Comparison of ENCODE assay signal across 15 cellular contexts in genomic region chr19:18338471-18339001, GRCh38. TPM values are rescaled to one million over a fixed set of nuclear protein-coding genes. Genes with fewer than 3 reads are reported as not detected.
DNase-seq lines count a peak whose midpoint lies in the region; ATAC-seq lines count a peak whose summit lies in the region.
"Had no signal": no experiment of that assay in that cellular context is flagged by ENCODE, and none has a peak within 500 bp of the region (broad histone marks: within the 10 kb centered on the region; RNA-seq: fewer than 3 reads in every experiment).

No MANE protein-coding gene starts in this region.

- H3K23ac ChIP-seq in mesendoderm (ENCODE audit: low read length): no peak overlapping the region

- peaks cover 6 to 24% (median 24%) of the 10 kb centered on the region in 3 donors for H3K4me1 Mint-ChIP-seq in CD8-positive, alpha-beta memory T cell
- peaks cover 21% of the 10 kb centered on the region for H3K4me1 Mint-ChIP-seq in activated CD8-positive, alpha-beta T cell treated with anti-CD3 and anti-CD28 coated beads, Interleukin-2, amount 10 ng/mL, durations not matched to agents 7 days and 5 days (ENCODE audit: low read depth)
- peaks cover 8 to 24% (median 20%) of the 10 kb centered on the region in 4 donors for H3K4me1 Mint-ChIP-seq in naive thymus-derived CD8-positive, alpha-beta T cell

- H3K27me3 ChIP-seq in CD8-positive, alpha-beta memory T cell (ENCODE audit: insufficient read depth, low read length, poor library complexity, severe bottlenecking): no peaks in the 10 kb centered on the region
- no peaks in the 10 kb centered on the region for H3K27me3 ChIP-seq in mesendoderm (ENCODE audit: insufficient read depth, low read length, poor library complexity)
- H3K27me3 ChIP-seq: transverse colon had no signal

- H2BK5ac ChIP-seq in mesendoderm (ENCODE audit: low read length): no peak overlapping the region

- CTCF ChIA-PET in CD8-positive, alpha-beta memory T cell (lab: Charles Lee): interaction anchor here (3.1 to 18.4 kb wide), 2 partner anchors 10 to 63 kb away, joined by 13 to 436 read pairs; partner anchors contain the start of genes IQCN and JUND
- CTCF ChIA-PET in activated CD8-positive, alpha-beta T cell treated with anti-CD3 and anti-CD28 coated beads, Interleukin-2, amount 10 ng/mL, durations not matched to agents 7 days and 5 days (lab: Charles Lee): interaction anchor here (0.9 to 5.3 kb wide), 8 partner anchors 9 to 146 kb away, joined by 3 to 63 read pairs (median 4); partner anchors contain the start of genes IQCN, JUND and MPV17L2

- no peak overlapping the region for H3K27ac ChIP-seq in CD8-positive, alpha-beta memory T cell (ENCODE audit: low read depth, low read length)
- no peak overlapping the region for H3K27ac ChIP-seq in mesendoderm (ENCODE audit: low read depth, low read length)
- H3K27ac ChIP-seq: transverse colon had no signal

- POLR2A ChIA-PET in CD8-positive, alpha-beta memory T cell (lab: Charles Lee): no interaction called here
- POLR2A ChIA-PET in activated CD8-positive, alpha-beta T cell treated with anti-CD3 and anti-CD28 coated beads, Interleukin-2, amount 10 ng/mL, durations not matched to agents 7 days and 5 days (lab: Charles Lee): interaction anchor here (0.9 to 1.6 kb wide), 2 partner anchors 57 to 61 kb away, joined by 3 to 5 read pairs; partner anchors contain the start of gene JUND
- POLR2A ChIA-PET in naive thymus-derived CD8-positive, alpha-beta T cell (lab: Charles Lee): interaction anchor here (0.6 to 8.0 kb wide), 3 partner anchors 8 to 118 kb away, joined by 3 to 60 read pairs (median 3); partner anchors contain the start of gene JUND

- no peak overlapping the region for H2BK120ac ChIP-seq in mesendoderm (ENCODE audit: low read depth, low read length)

- no CpG with 5 or more reads among the region's 11 CpGs for WGBS in mesendoderm (ENCODE audit: extremely low coverage, insufficient coverage, low lambda C conversion rate)

- no peak overlapping the region for H2BK15ac ChIP-seq in mesendoderm (replicated peaks; ENCODE audit: low read depth)

- H3K36me3 ChIP-seq in CD8-positive, alpha-beta memory T cell (ENCODE audit: insufficient read depth, low read length): peaks cover 4% of the 10 kb centered on the region
- H3K36me3 ChIP-seq in mesendoderm (ENCODE audit: control insufficient read depth, insufficient read depth, low read length): no peaks in the 10 kb centered on the region
- H3K36me3 ChIP-seq: HAP-1, transverse colon had no signal

- no peak overlapping the region for H2AK5ac ChIP-seq in mesendoderm (ENCODE audit: low read length)

- H3K4me1 ChIP-seq in CD8-positive, alpha-beta memory T cell (ENCODE audit: insufficient read depth, low read length): peaks cover 18% of the 10 kb centered on the region
- H3K4me1 ChIP-seq in mesendoderm (ENCODE audit: control insufficient read depth, low read depth, low read length): peaks cover 7% of the 10 kb centered on the region

- H3K56ac ChIP-seq in mesendoderm (ENCODE audit: low read length): no peak overlapping the region

- H3K27me3 Mint-ChIP-seq in CD8-positive, alpha-beta memory T cell: peaks cover 0 to 2% of the 10 kb centered on the region in 2 donors
- peaks cover 4% of the 10 kb centered on the region for H3K27me3 Mint-ChIP-seq in activated CD8-positive, alpha-beta T cell treated with anti-CD3 and anti-CD28 coated beads, Interleukin-2, amount 10 ng/mL, durations not matched to agents 7 days and 5 days (ENCODE audit: low read depth)
- peaks cover 0 to 2% (median 0%) of the 10 kb centered on the region in 5 donors for H3K27me3 Mint-ChIP-seq in naive thymus-derived CD8-positive, alpha-beta T cell
- H3K27me3 Mint-ChIP-seq: activated CD4-positive, alpha-beta T cell treated with anti-CD3 and anti-CD28 coated beads for 36 hours had no signal

- no peaks in the 10 kb centered on the region for H3K79me2 ChIP-seq in mesendoderm (ENCODE audit: control insufficient read depth, insufficient read depth, low read length)

- H3K4ac ChIP-seq in mesendoderm (ENCODE audit: low read depth, low read length): no peak overlapping the region

- H3K9me3 Mint-ChIP-seq in CD8-positive, alpha-beta memory T cell: no peaks in the 10 kb centered on the region
- H3K9me3 Mint-ChIP-seq in activated CD8-positive, alpha-beta T cell treated with anti-CD3 and anti-CD28 coated beads, Interleukin-2, amount 10 ng/mL, durations not matched to agents 7 days and 5 days (ENCODE audit: insufficient read depth): no peaks in the 10 kb centered on the region
- H3K9me3 Mint-ChIP-seq in naive thymus-derived CD8-positive, alpha-beta T cell: no peaks in the 10 kb centered on the region
- H3K9me3 Mint-ChIP-seq: CD8-positive, alpha-beta T cell; stimulated activated effector memory CD8-positive, alpha-beta T cell treated with anti-CD3 and anti-CD28 coated beads, Interleukin-12 subunit alpha, Interleukin-12 subunit beta, amount 100 ng/mL, for 72 hours had no signal

- H3K36me3 Mint-ChIP-seq in CD8-positive, alpha-beta memory T cell: peaks cover 0 to 17% (median 0%) of the 10 kb centered on the region in 3 donors
- H3K36me3 Mint-ChIP-seq in activated CD8-positive, alpha-beta T cell treated with anti-CD3 and anti-CD28 coated beads, Interleukin-2, amount 10 ng/mL, durations not matched to agents 7 days and 5 days (ENCODE audit: low read depth): peaks cover 10% of the 10 kb centered on the region
- H3K36me3 Mint-ChIP-seq in naive thymus-derived CD8-positive, alpha-beta T cell: peaks cover 0 to 10% (median 0%) of the 10 kb centered on the region in 3 donors

- ATAC-seq in activated CD8-positive, alpha-beta T cell treated with anti-CD3 and anti-CD28 coated beads, Interleukin-2, amount 10 ng/mL, durations not matched to agents 7 days and 5 days: no peak
- no peak for ATAC-seq in naive thymus-derived CD8-positive, alpha-beta T cell
- ATAC-seq: activated CD4-positive, alpha-beta T cell treated with anti-CD3 and anti-CD28 coated beads for 36 hours; CD8-positive, alpha-beta T cell; GM12878; stimulated activated effector memory CD8-positive, alpha-beta T cell treated with anti-CD3 and anti-CD28 coated beads, Interleukin-12 subunit alpha, Interleukin-12 subunit beta, amount 100 ng/mL, for 72 hours had no signal

- peaks cover 2% of the 10 kb centered on the region for H3K79me1 ChIP-seq in mesendoderm (ENCODE audit: low read length)

- no peak overlapping the region for H3K9ac ChIP-seq in mesendoderm (ENCODE audit: low read length)

- peak overlapping the region in 1 of 8 donors; percentile 48 for H3K27ac Mint-ChIP-seq in CD8-positive, alpha-beta memory T cell
- no peak overlapping the region for H3K27ac Mint-ChIP-seq in activated CD8-positive, alpha-beta T cell treated with anti-CD3 and anti-CD28 coated beads, Interleukin-2, amount 10 ng/mL, durations not matched to agents 7 days and 5 days
- H3K27ac Mint-ChIP-seq in naive thymus-derived CD8-positive, alpha-beta T cell: peak overlapping the region in 3 of 10 donors; percentile 32 to 69 (median 50)
- H3K27ac Mint-ChIP-seq: activated CD4-positive, alpha-beta T cell treated with anti-CD3 and anti-CD28 coated beads for 36 hours; stimulated activated effector memory CD8-positive, alpha-beta T cell treated with anti-CD3 and anti-CD28 coated beads, Interleukin-12 subunit alpha, Interleukin-12 subunit beta, amount 100 ng/mL, for 72 hours had no signal

- H4K8ac ChIP-seq in mesendoderm (ENCODE audit: low read depth, low read length): no peak overlapping the region

- DNase-seq in CD8-positive, alpha-beta memory T cell: no peak
- no peak for DNase-seq in activated CD8-positive, alpha-beta T cell treated with anti-CD3 and anti-CD28 coated beads, Interleukin-2, amount 10 ng/mL, durations not matched to agents 7 days and 5 days
- no peak for DNase-seq in naive thymus-derived CD8-positive, alpha-beta T cell
- no peak for DNase-seq in mesendoderm
- no peak for DNase-seq in C1 segment of cervical spinal cord (lab: John Stamatoyannopoulos, UW)
- DNase-seq: activated CD4-positive, alpha-beta T cell treated with anti-CD3 and anti-CD28 coated beads for 36 hours; CD8-positive, alpha-beta T cell; hypothalamus; NCI-H748 treated with DMSO at 0.1 percent for 48 hours; transverse colon had no signal

- H3K18ac ChIP-seq in mesendoderm (ENCODE audit: low read length): no peak overlapping the region

- no peak overlapping the region for H3K4me3 ChIP-seq in CD8-positive, alpha-beta memory T cell (ENCODE audit: low read length)
- H3K4me3 ChIP-seq in mesendoderm (ENCODE audit: low read length): no peak overlapping the region
- H3K4me3 ChIP-seq: GM12878, HAP-1, transverse colon had no signal

- peak overlapping the region; percentile 18 to 94 (median 62) for H3K4me3 Mint-ChIP-seq in CD8-positive, alpha-beta memory T cell
- H3K4me3 Mint-ChIP-seq in activated CD8-positive, alpha-beta T cell treated with anti-CD3 and anti-CD28 coated beads, Interleukin-2, amount 10 ng/mL, durations not matched to agents 7 days and 5 days: peak overlapping the region; percentile 45
- peak overlapping the region in 8 of 10 donors; percentile 2 to 79 (median 40) for H3K4me3 Mint-ChIP-seq in naive thymus-derived CD8-positive, alpha-beta T cell
- H3K4me3 Mint-ChIP-seq: activated CD4-positive, alpha-beta T cell treated with anti-CD3 and anti-CD28 coated beads for 36 hours; CD8-positive, alpha-beta T cell had no signal

- H3K9me3 ChIP-seq in CD8-positive, alpha-beta memory T cell (ENCODE audit: low read length): no peaks in the 10 kb centered on the region
- H3K9me3 ChIP-seq: HAP-1, transverse colon had no signal

- H3K4me2 ChIP-seq in mesendoderm (ENCODE audit: low read length): no peak overlapping the region

- no peak overlapping the region for H4K5ac ChIP-seq in mesendoderm (ENCODE audit: low read length)

RNA-seq across cellular contexts. Expression of gene PGPEP1, which starts 1.9 kb away (rescaled TPM):
- 10 to 100 TPM; 27.3 to 27.7 TPM for total RNA-seq in CD8-positive, alpha-beta memory T cell
- polyA plus RNA-seq in CD8-positive, alpha-beta memory T cell: 12.2 TPM
- total RNA-seq in activated CD8-positive, alpha-beta T cell treated with anti-CD3 and anti-CD28 coated beads, Interleukin-2, amount 10 ng/mL, durations not matched to agents 7 days and 5 days: 10 to 100 TPM; 30.1 to 34.5 TPM
- 10 to 100 TPM; 55.9 to 61.0 TPM for total RNA-seq in naive thymus-derived CD8-positive, alpha-beta T cell
- 10 to 100 TPM in 1 of 3 donors, 1 to 10 TPM in 2; 9.3 to 11.9 (median 9.7) TPM for polyA plus RNA-seq in naive thymus-derived CD8-positive, alpha-beta T cell
- 20.5 TPM for polyA plus RNA-seq in mesendoderm (2013, experiment 1 of 2)
- 23.0 TPM for polyA plus RNA-seq in mesendoderm (2013, experiment 2 of 2)

RNA-seq across cellular contexts. Expression of gene LSM4, which starts 15.7 kb away (rescaled TPM):
- 100 to 1,000 TPM; 351 to 373 TPM for total RNA-seq in CD8-positive, alpha-beta memory T cell
- polyA plus RNA-seq in CD8-positive, alpha-beta memory T cell: 154 TPM
- 100 to 1,000 TPM; 199 to 215 TPM for total RNA-seq in activated CD8-positive, alpha-beta T cell treated with anti-CD3 and anti-CD28 coated beads, Interleukin-2, amount 10 ng/mL, durations not matched to agents 7 days and 5 days
- total RNA-seq in naive thymus-derived CD8-positive, alpha-beta T cell: 10 to 100 TPM; 82.1 to 84.0 TPM
- 100 to 1,000 TPM; 162 to 198 (median 181) TPM for polyA plus RNA-seq in naive thymus-derived CD8-positive, alpha-beta T cell
- 236 TPM for polyA plus RNA-seq in mesendoderm (2013, experiment 1 of 2)
- 226 TPM for polyA plus RNA-seq in mesendoderm (2013, experiment 2 of 2)

RNA-seq across cellular contexts. Expression of gene GDF15, which starts 47.4 kb away (rescaled TPM):
- total RNA-seq in CD8-positive, alpha-beta memory T cell: under 1 TPM; 0.28 to 0.29 TPM
- not detected for polyA plus RNA-seq in CD8-positive, alpha-beta memory T cell
- not detected for total RNA-seq in activated CD8-positive, alpha-beta T cell treated with anti-CD3 and anti-CD28 coated beads, Interleukin-2, amount 10 ng/mL, durations not matched to agents 7 days and 5 days
- not detected for total RNA-seq in naive thymus-derived CD8-positive, alpha-beta T cell
- not detected for polyA plus RNA-seq in naive thymus-derived CD8-positive, alpha-beta T cell
- polyA plus RNA-seq in mesendoderm (2013, experiment 1 of 2): 2.1 TPM
- polyA plus RNA-seq in mesendoderm (2013, experiment 2 of 2): 1.8 TPM
- total RNA-seq: activated CD4-positive, alpha-beta T cell treated with anti-CD3 and anti-CD28 coated beads for 36 hours; CD8-positive, alpha-beta T cell; T-helper 2 cell treated with Interferon-gamma antibody and Interleukin-4, amounts not matched to agents 100 ng/mL and 5 ng/mL, for 36 hours had no signal

RNA-seq across cellular contexts. Expression of gene JUND, which starts 57.1 kb away (rescaled TPM):
- 100 to 1,000 TPM; 300 to 327 TPM for total RNA-seq in CD8-positive, alpha-beta memory T cell
- 174 TPM for polyA plus RNA-seq in CD8-positive, alpha-beta memory T cell
- total RNA-seq in activated CD8-positive, alpha-beta T cell treated with anti-CD3 and anti-CD28 coated beads, Interleukin-2, amount 10 ng/mL, durations not matched to agents 7 days and 5 days: 100 to 1,000 TPM; 462 to 469 TPM
- 100 to 1,000 TPM; 181 to 189 TPM for total RNA-seq in naive thymus-derived CD8-positive, alpha-beta T cell
- 100 to 1,000 TPM in 1 of 3 donors, 10 to 100 TPM in 2; 43.3 to 169 (median 69.1) TPM for polyA plus RNA-seq in naive thymus-derived CD8-positive, alpha-beta T cell
- 70.9 TPM for polyA plus RNA-seq in mesendoderm (2013, experiment 1 of 2)
- polyA plus RNA-seq in mesendoderm (2013, experiment 2 of 2): 72.9 TPM

RNA-seq across cellular contexts. Expression of gene LRRC25, which starts 58.9 kb away (rescaled TPM):
- total RNA-seq in CD8-positive, alpha-beta memory T cell: under 1 TPM; 0.26 to 0.31 TPM
- polyA plus RNA-seq in CD8-positive, alpha-beta memory T cell: not detected
- total RNA-seq in activated CD8-positive, alpha-beta T cell treated with anti-CD3 and anti-CD28 coated beads, Interleukin-2, amount 10 ng/mL, durations not matched to agents 7 days and 5 days: under 1 TPM; 0.53 to 0.68 TPM
- total RNA-seq in naive thymus-derived CD8-positive, alpha-beta T cell: under 1 TPM; 0.16 to 0.39 TPM
- polyA plus RNA-seq in naive thymus-derived CD8-positive, alpha-beta T cell: under 1 TPM in 2 of 3 donors, not detected in 1; 0.13 to 0.26 TPM
- not detected for polyA plus RNA-seq in mesendoderm (2013, experiment 1 of 2)
- 0.03 TPM for polyA plus RNA-seq in mesendoderm (2013, experiment 2 of 2)
- total RNA-seq: activated CD4-positive, alpha-beta T cell treated with anti-CD3 and anti-CD28 coated beads for 36 hours; RPMI7951; T-helper 2 cell treated with Interferon-gamma antibody and Interleukin-4, amounts not matched to agents 100 ng/mL and 5 ng/mL, for 36 hours had no signal
